Comparison of ENCODE assay signal across 34 cellular contexts in genomic region chr22:19193879-19194278, GRCh38. TPM values are rescaled to one million over a fixed set of nuclear protein-coding genes. Genes with fewer than 3 reads are reported as not detected.
"Had no signal": no experiment of that assay in that cellular context is flagged by ENCODE, and none has a peak within 500 bp of the region (broad histone marks: within the 10 kb centered on the region; RNA-seq: fewer than 3 reads in every experiment).

No MANE protein-coding gene starts in this region.

- H3K27me3 ChIP-seq: ovary, spleen, suprapubic skin, testis, tibial artery, transverse colon, upper lobe of right lung, uterus had no signal

- H3K4me2 ChIP-seq: smooth muscle cell had no signal

- H3K36me3 ChIP-seq: ovary, transverse colon, upper lobe of right lung, uterus had no signal

- H2AFZ ChIP-seq: parathyroid adenoma had no signal

- H3K9ac ChIP-seq: parathyroid adenoma had no signal

- H3K27ac ChIP-seq: ovary, parathyroid adenoma, psoas muscle, skin epidermis, spleen, suprapubic skin, testis, tibial artery, transverse colon, upper lobe of right lung, uterus had no signal

- ATAC-seq: naive thymus-derived CD8-positive, alpha-beta T cell; natural killer cell treated with Interleukin-12 subunit alpha and Interleukin-12 subunit beta and Interleukin-15 and Interleukin-18, amount 100 ng/mL, for 72 hours; right cardiac atrium; sciatic nerve; stimulated activated effector memory CD8-positive, alpha-beta T cell treated with anti-CD3 and anti-CD28 coated beads, Interleukin-12 subunit alpha, Interleukin-12 subunit beta, amount 100 ng/mL, for 72 hours; stimulated activated naive CD8-positive, alpha-beta T cell treated with anti-CD3 and anti-CD28 coated beads, Interleukin-15, amount 100 ng/mL, for 72 hours; stimulated activated naive CD8-positive, alpha-beta T cell treated with anti-CD3 and anti-CD28 coated beads, Interleukin-15, Interleukin-2, amounts not matched to agents 100 U/mL and 50 U/mL, for 24 hours; upper lobe of right lung had no signal

- DNase-seq: naive B cell; naive thymus-derived CD8-positive, alpha-beta T cell; nephron progenitor cell; occipital lobe; ovary; right cardiac atrium; spleen; stimulated activated CD4-positive, alpha-beta T cell treated with anti-CD3 and anti-CD28 coated beads, Interleukin-12 subunit alpha, Interleukin-12 subunit beta, amount 100 ng/mL, for 4 hours; stimulated activated CD4-positive, alpha-beta T cell treated with anti-CD3 and anti-CD28 coated beads, Interleukin-1b, Interleukin-23, amount 100 ng/mL, for 48 hours; stimulated activated CD4-positive, alpha-beta T cell treated with anti-CD3 and anti-CD28 coated beads, Interleukin-2, amount 100 ng/mL, for 48 hours; stimulated activated CD4-positive, alpha-beta T cell treated with anti-CD3 and anti-CD28 coated beads, Interleukin-4, amount 100 ng/mL, for 24 hours; stimulated activated naive CD4-positive, alpha-beta T cell; stimulated activated naive CD8-positive, alpha-beta T cell treated with anti-CD3 and anti-CD28 coated beads, Interleukin-15, amount 100 ng/mL, for 72 hours; stimulated activated naive CD8-positive, alpha-beta T cell treated with anti-CD3 and anti-CD28 coated beads, Interleukin-15, Interleukin-2, amounts not matched to agents 100 U/mL and 50 U/mL, for 24 hours; substantia nigra; testis; tibial artery; transverse colon; uterus had no signal

- H3K79me2 ChIP-seq: parathyroid adenoma had no signal

- H3K9me3 ChIP-seq: ovary, psoas muscle, spleen, suprapubic skin, testis, tibial artery, transverse colon, upper lobe of right lung, uterus had no signal

- H3K4me1 ChIP-seq: parathyroid adenoma, psoas muscle, suprapubic skin, testis, tibial artery, transverse colon, upper lobe of right lung, uterus had no signal

- H3K4me3 ChIP-seq: ovary, psoas muscle, skin epidermis, smooth muscle cell, spleen, suprapubic skin, testis, tibial artery, transverse colon, upper lobe of right lung, uterus had no signal

RNA-seq across cellular contexts. Expression of gene GSC2, which starts 43.8 kb away (rescaled TPM):
- total RNA-seq: naive thymus-derived CD8-positive, alpha-beta T cell; natural killer cell treated with Interleukin-12 subunit alpha and Interleukin-12 subunit beta and Interleukin-15 and Interleukin-18, amount 100 ng/mL, for 72 hours; neural crest cell; occipital lobe; osteoblast; ovary; progenitor cell of endocrine pancreas; psoas muscle; renal cortical epithelial cell; right cardiac atrium; sciatic nerve; smooth muscle cell; spleen; suprapubic skin; transverse colon; upper lobe of right lung; urinary bladder; uterus had no signal
- polyA plus RNA-seq: naive thymus-derived CD8-positive, alpha-beta T cell; ovary; psoas muscle; right cardiac atrium; smooth muscle cell; spleen; thymus; urinary bladder had no signal
